ENCODE assay signal across 13 cellular contexts in the genomic region with DNA sequence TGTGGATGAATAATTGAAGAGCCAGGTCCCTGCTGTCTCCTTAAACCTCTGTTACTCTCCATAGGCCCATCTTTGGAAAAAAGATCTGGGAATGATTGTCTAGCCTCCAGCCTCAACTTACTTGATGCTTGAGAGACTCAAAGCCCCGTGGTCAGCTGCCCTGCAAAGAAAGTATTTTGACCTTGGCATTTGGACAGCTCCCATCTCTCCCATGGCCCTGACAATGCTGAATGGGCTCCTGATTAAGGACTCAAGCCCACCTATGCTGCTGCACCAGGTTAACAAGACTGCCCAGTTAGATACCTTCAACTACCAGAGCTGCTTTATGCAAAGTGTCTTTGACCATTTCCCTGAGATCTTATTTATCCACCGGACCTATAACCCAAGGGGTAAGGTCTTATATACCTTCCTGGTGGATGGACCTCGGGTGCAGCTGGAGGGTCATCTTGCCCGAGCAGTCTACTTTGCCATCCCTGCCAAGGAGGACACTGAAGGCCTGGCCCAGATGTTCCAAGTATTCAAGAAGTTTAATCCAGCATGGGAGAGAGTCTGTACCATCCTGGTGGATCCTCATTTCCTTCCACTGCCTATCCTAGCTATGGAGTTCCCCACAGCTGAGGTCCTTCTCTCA. TPM values are rescaled to one million over a fixed set of nuclear protein-coding genes. Genes with fewer than 3 reads are reported as not detected.
DNase-seq lines count a peak whose midpoint lies in the region; ATAC-seq and TF ChIP-seq lines count a peak whose summit lies in the region.
"Had no signal": no experiment of that assay in that cellular context is flagged by ENCODE, and none has a peak within 500 bp of the region (broad histone marks: within the 10 kb centered on the region; RNA-seq: fewer than 3 reads in every experiment).

No MANE protein-coding gene starts in this region.

- intact Hi-C loops in heart right ventricle (cut with DNase I), result loop anchor here in 3 of 10 donors (10.0 kb wide), 3 partner anchors 48 to 82 kb away; a partner anchor contains a TSS
- intact Hi-C loops in upper lobe of right lung (cut with DNase I), result no loop called here

- H3K27ac ChIP-seq in cardiac muscle cell, result peak overlapping the region; percentile 18
- H3K27ac ChIP-seq in heart right ventricle, result no peak overlapping the region
- H3K27ac ChIP-seq in RWPE2 (ENCODE audit: poor library complexity, severe bottlenecking), result peak overlapping the region; percentile 61
- H3K27ac ChIP-seq in endodermal cell (ENCODE audit: low read depth, low read length), result no peak overlapping the region
- H3K27ac ChIP-seq in upper lobe of right lung, result no peak overlapping the region

- 76 to 83% methylated on average over 4 of the region's 4 CpGs for WGBS in heart right ventricle, 2 donors
- 96 to 100% methylated on average over 4 of the region's 4 CpGs for WGBS in endodermal cell (ENCODE audit: insufficient coverage in 1 of 2, insufficient read length in 1 of 2), 2 experiments

- H3K4me1 ChIP-seq in cardiac muscle cell (ENCODE audit: low read depth), result peaks cover 6% of the 10 kb centered on the region
- H3K4me1 ChIP-seq in heart right ventricle, result peaks cover 0 to 31% (median 21%) of the 10 kb centered on the region in 9 donors
- H3K4me1 ChIP-seq in RWPE2 (ENCODE audit: insufficient read depth, poor library complexity, severe bottlenecking), result peaks cover 16% of the 10 kb centered on the region
- no peaks in the 10 kb centered on the region for H3K4me1 ChIP-seq in endodermal cell (ENCODE audit: control insufficient read depth, insufficient read depth, low read length)
- H3K4me1 ChIP-seq in upper lobe of right lung, result peaks cover 13% of the 10 kb centered on the region

- no peaks in the 10 kb centered on the region for H3K27me3 Mint-ChIP-seq in endodermal cell (ENCODE audit: insufficient read depth)
- no peaks in the 10 kb centered on the region for H3K27me3 Mint-ChIP-seq in stimulated activated naive CD8-positive, alpha-beta T cell treated with anti-CD3 and anti-CD28 coated beads, Interleukin-15, amount 100 ng/mL, for 72 hours

- peaks cover 27% of the 10 kb centered on the region for H3K36me3 Mint-ChIP-seq in endodermal cell (ENCODE audit: low read depth)

- H3K4me3 Mint-ChIP-seq in endodermal cell, result peak overlapping the region; percentile 90
- peak overlapping the region; percentile 44 to 68 for H3K4me3 Mint-ChIP-seq in stimulated activated naive CD8-positive, alpha-beta T cell treated with anti-CD3 and anti-CD28 coated beads, Interleukin-15, amount 100 ng/mL, for 72 hours

- ATAC-seq in heart right ventricle, result no peak
- ATAC-seq in RWPE2 (ENCODE audit: low read depth), result no peak
- ATAC-seq in stimulated activated naive CD8-positive, alpha-beta T cell treated with anti-CD3 and anti-CD28 coated beads, Interleukin-15, amount 100 ng/mL, for 72 hours, result no peak
- no peak for ATAC-seq in upper lobe of right lung
- ATAC-seq: mucosa of descending colon had no signal

- no peak overlapping the region for H3K9ac ChIP-seq in endodermal cell (ENCODE audit: extremely low read depth, low read length, poor library complexity, severe bottlenecking)

- no peak overlapping the region for H3K27ac Mint-ChIP-seq in endodermal cell
- peak overlapping the region in 1 of 2 donors; percentile 63 for H3K27ac Mint-ChIP-seq in stimulated activated naive CD8-positive, alpha-beta T cell treated with anti-CD3 and anti-CD28 coated beads, Interleukin-15, amount 100 ng/mL, for 72 hours

- DNase-seq in cardiac muscle cell (ENCODE audit: low read depth in 1 of 2, low spot score in 1 of 2) (no peak), heart right ventricle (no peak), RWPE2 (ENCODE audit: low spot score) (peak; percentile 69), endodermal cell (no peak), DMS 273 (lab: John Stamatoyannopoulos, UW; ENCODE audit: unreplicated experiment) (no peak), upper lobe of right lung (no peak)
- DNase-seq in stimulated activated naive CD8-positive, alpha-beta T cell treated with anti-CD3 and anti-CD28 coated beads, Interleukin-15, amount 100 ng/mL, for 72 hours, result no peak
- no peak for DNase-seq in stimulated activated CD4-positive, alpha-beta T cell treated with anti-CD3 and anti-CD28 coated beads, Interleukin-4, amount 100 ng/mL, for 1 hour
- DNase-seq: activated CD8-positive, alpha-beta memory T cell treated with anti-CD3 and anti-CD28 coated beads, Interleukin-2, amount 50 U/mL, for 4 hours; H7; mucosa of descending colon; NCI-H2107; SIG-M5 had no signal

- peaks cover 6% of the 10 kb centered on the region for H3K4me1 Mint-ChIP-seq in endodermal cell
- peaks cover 70% of the 10 kb centered on the region for H3K4me1 Mint-ChIP-seq in stimulated activated naive CD8-positive, alpha-beta T cell treated with anti-CD3 and anti-CD28 coated beads, Interleukin-15, amount 100 ng/mL, for 72 hours

- H3K9me3 Mint-ChIP-seq in endodermal cell, result no peaks in the 10 kb centered on the region
- H3K9me3 Mint-ChIP-seq in stimulated activated naive CD8-positive, alpha-beta T cell treated with anti-CD3 and anti-CD28 coated beads, Interleukin-15, amount 100 ng/mL, for 72 hours, result no peaks in the 10 kb centered on the region

- TF ChIP-seq CTCF in cardiac muscle cell (IDR thresholded peaks at IDR 0.05; ENCODE audit: low read depth, low read length) (no peak), heart right ventricle (IDR thresholded peaks at IDR 0.05) (no peak), RWPE2 (IDR thresholded peaks at IDR 0.05; ENCODE audit: poor library complexity, severe bottlenecking) (no peak), endodermal cell (conservative IDR thresholded peaks at IDR 0.05) (no peak), upper lobe of right lung (IDR thresholded peaks at IDR 0.05) (no peak)

- no peaks in the 10 kb centered on the region for H3K27me3 ChIP-seq in cardiac muscle cell
- H3K27me3 ChIP-seq in heart right ventricle, result no peaks in the 10 kb centered on the region
- H3K27me3 ChIP-seq in RWPE2 (ENCODE audit: insufficient read depth, poor library complexity, severe bottlenecking), result no peaks in the 10 kb centered on the region
- H3K27me3 ChIP-seq in endodermal cell (ENCODE audit: control insufficient read depth, insufficient read depth, low read length, poor library complexity, severe bottlenecking), result no peaks in the 10 kb centered on the region
- H3K27me3 ChIP-seq in upper lobe of right lung, result no peaks in the 10 kb centered on the region

- H3K9me3 ChIP-seq in cardiac muscle cell (ENCODE audit: low read depth), result no peaks in the 10 kb centered on the region
- no peaks in the 10 kb centered on the region for H3K9me3 ChIP-seq in heart right ventricle
- H3K9me3 ChIP-seq in RWPE2 (ENCODE audit: severe bottlenecking), result no peaks in the 10 kb centered on the region
- H3K9me3 ChIP-seq in endodermal cell (ENCODE audit: control insufficient read depth, low read length), result no peaks in the 10 kb centered on the region
- no peaks in the 10 kb centered on the region for H3K9me3 ChIP-seq in upper lobe of right lung
- H3K9me3 ChIP-seq: mucosa of descending colon had no signal

- H3K36me3 ChIP-seq in cardiac muscle cell, result peaks cover 18% of the 10 kb centered on the region
- peaks cover 0 to 77% (median 20%) of the 10 kb centered on the region in 9 donors for H3K36me3 ChIP-seq in heart right ventricle
- H3K36me3 ChIP-seq in RWPE2 (ENCODE audit: low read depth), result peaks cover 34% of the 10 kb centered on the region
- peaks cover 29% of the 10 kb centered on the region for H3K36me3 ChIP-seq in endodermal cell (ENCODE audit: control insufficient read depth, insufficient read depth, low read length)
- H3K36me3 ChIP-seq in upper lobe of right lung, result peaks cover 40% of the 10 kb centered on the region

- no peak overlapping the region for H3K4me3 ChIP-seq in cardiac muscle cell
- H3K4me3 ChIP-seq in heart right ventricle, result no peak overlapping the region
- no peak overlapping the region for H3K4me3 ChIP-seq in RWPE2 (ENCODE audit: severe bottlenecking)
- no peak overlapping the region for H3K4me3 ChIP-seq in endodermal cell (ENCODE audit: low read length)
- no peak overlapping the region for H3K4me3 ChIP-seq in upper lobe of right lung
- H3K4me3 ChIP-seq: mucosa of descending colon had no signal

RNA-seq across cellular contexts. Expression of a gene that starts 1.6 kb away (rescaled TPM):
- total RNA-seq in cardiac muscle cell (11.7 and 12.9 TPM in 2 replicates), heart right ventricle (10 to 100 TPM in 6 of 10 donors, 1 to 10 TPM in 4; 9.2 to 12.0 (median 10.4) TPM), endodermal cell (10 to 100 TPM; 11.6 to 12.5 TPM), upper lobe of right lung (9.6 TPM)
- polyA plus RNA-seq in cardiac muscle cell (13.5 and 13.7 TPM in 2 replicates), heart right ventricle (1 to 10 TPM; 3.8 to 4.9 TPM)
- 11.4 TPM for polyA plus RNA-seq in endodermal cell (2013, experiment 1 of 2)
- polyA plus RNA-seq in endodermal cell (2013, experiment 2 of 2), result 10.8 TPM

RNA-seq across cellular contexts. Expression of a gene that starts 4.8 kb away (rescaled TPM):
- total RNA-seq in cardiac muscle cell, result 35.9 and 42.8 TPM in 2 replicates
- polyA plus RNA-seq in cardiac muscle cell, result 6.6 and 7.4 TPM in 2 replicates
- 1 to 10 TPM; 1.0 to 3.1 (median 2.0) TPM for total RNA-seq in heart right ventricle
- 1 to 10 TPM in 1 of 2 donors, under 1 TPM in 1; 0.65 to 4.3 TPM for polyA plus RNA-seq in heart right ventricle
- 1 to 10 TPM; 2.2 to 2.6 TPM for total RNA-seq in endodermal cell
- polyA plus RNA-seq in endodermal cell (2013, experiment 1 of 2), result 0.89 TPM
- 0.54 TPM for polyA plus RNA-seq in endodermal cell (2013, experiment 2 of 2)
- total RNA-seq in upper lobe of right lung, result 1.3 TPM

RNA-seq across cellular contexts. Expression of a gene that starts 8.4 kb away (rescaled TPM):
- total RNA-seq in cardiac muscle cell (77.8 and 81.3 TPM in 2 replicates), heart right ventricle (10 to 100 TPM in 1 of 10 donors, 1 to 10 TPM in 9; 6.2 to 11.1 (median 8.3) TPM), endodermal cell (1 to 10 TPM; 4.4 to 6.4 TPM), upper lobe of right lung (2.8 TPM)
- polyA plus RNA-seq in cardiac muscle cell (64.5 and 78.2 TPM in 2 replicates), heart right ventricle (1 to 10 TPM; 3.3 to 7.2 TPM)
- polyA plus RNA-seq in endodermal cell (2013, experiment 1 of 2), result 1.5 TPM
- 1.9 TPM for polyA plus RNA-seq in endodermal cell (2013, experiment 2 of 2)

RNA-seq across cellular contexts. Expression of a gene that starts 8.6 kb away (rescaled TPM):
- total RNA-seq in cardiac muscle cell, result 52.3 and 61.6 TPM in 2 replicates
- 78.1 and 82.7 TPM in 2 replicates for polyA plus RNA-seq in cardiac muscle cell
- total RNA-seq in heart right ventricle, result 100 to 1,000 TPM in 8 of 10 donors, 10 to 100 TPM in 2; 75.1 to 173 (median 112) TPM
- 10 to 100 TPM; 77.4 to 98.7 TPM for polyA plus RNA-seq in heart right ventricle
- total RNA-seq in endodermal cell, result 10 to 100 TPM; 70.7 to 84.8 TPM
- 38.6 TPM for polyA plus RNA-seq in endodermal cell (2013, experiment 1 of 2)
- polyA plus RNA-seq in endodermal cell (2013, experiment 2 of 2), result 34.6 TPM
- total RNA-seq in upper lobe of right lung, result 164 TPM

RNA-seq across cellular contexts. Expression of a gene that starts 25.2 kb away (rescaled TPM):
- total RNA-seq in cardiac muscle cell (7.4 and 8.0 TPM in 2 replicates), heart right ventricle (1 to 10 TPM; 1.4 to 2.5 (median 2.0) TPM), endodermal cell (1 to 10 TPM; 2.1 to 4.6 TPM), upper lobe of right lung (4.0 TPM)
- polyA plus RNA-seq in cardiac muscle cell (2.2 and 4.0 TPM in 2 replicates), heart right ventricle (1 to 10 TPM; 1.5 to 1.6 TPM)
- polyA plus RNA-seq in endodermal cell (2013, experiment 1 of 2), result 5.0 TPM
- 4.1 TPM for polyA plus RNA-seq in endodermal cell (2013, experiment 2 of 2)

Comparison
In these comparisons a context has a peak if more than half of its experiments do, and no peak if none do; other contexts are left out.
1. H3K27ac ChIP-seq: peak in cardiac muscle cell (single experiment) and RWPE2 (single experiment); none in heart right ventricle (0 of 10), endodermal cell (single experiment) and upper lobe of right lung (single experiment).